In genomic region chr7:45689011-45689796, GRCh38 we compare ENCODE assay signal across 14 cellular contexts.
DNase-seq lines count a peak whose midpoint lies in the region; ATAC-seq, FAIRE-seq and TF ChIP-seq lines count a peak whose summit lies in the region.
"Had no signal": no experiment of that assay in that cellular context is flagged by ENCODE, and none has a peak within 500 bp of the region (broad histone marks: within the 10 kb centered on the region; RNA-seq: fewer than 3 reads in every experiment).

No MANE protein-coding gene starts in this region.

- no peak for TF ChIP-seq POLR2A in endothelial cell of umbilical vein (IDR thresholded peaks at IDR 0.05; ENCODE audit: low read depth, low read length)

- H3K27ac ChIP-seq in RWPE2 (ENCODE audit: poor library complexity, severe bottlenecking) (peak overlapping the region; percentile 14), endothelial cell of umbilical vein (ENCODE audit: insufficient read depth, low read depth, low read length) (no peak overlapping the region), neural progenitor cell (no peak overlapping the region)

- H3K36me3 Mint-ChIP-seq in neural progenitor cell = peaks cover 2% of the 10 kb centered on the region
- H3K36me3 Mint-ChIP-seq: mesothelial cell of epicardium had no signal

- H3K27me3 Mint-ChIP-seq in neural progenitor cell (ENCODE audit: insufficient read depth, low read depth) = peaks cover 5% of the 10 kb centered on the region

- DNase-seq in ELR (ENCODE audit: low read depth) = peak; percentile 95
- DNase-seq in RWPE2 (ENCODE audit: low spot score) = no peak
- peak; percentile 21 for DNase-seq in endothelial cell of umbilical vein (ENCODE audit: low read depth, low spot score)
- no peak for DNase-seq in neural progenitor cell (ENCODE audit: low spot score)
- no peak for DNase-seq in C1 segment of cervical spinal cord (lab: John Stamatoyannopoulos, UW)
- DNase-seq: activated effector memory CD4-positive, alpha-beta T cell treated with Interleukin-2 at 50 U/mL for 16 hours; DND-41; NCI-H526; stimulated activated naive CD8-positive, alpha-beta T cell treated with anti-CD3 and anti-CD28 coated beads, Interleukin-15, Interleukin-2, amounts not matched to agents 100 U/mL and 50 U/mL, for 24 hours had no signal

- POLR2A ChIA-PET in endothelial cell of umbilical vein (lab: Charles Lee) = no interaction called here

- H3K27ac Mint-ChIP-seq in neural progenitor cell = peak overlapping the region; percentile 27
- H3K27ac Mint-ChIP-seq: mesothelial cell of epicardium had no signal

- H3K4me1 ChIP-seq in RWPE2 (ENCODE audit: insufficient read depth, poor library complexity, severe bottlenecking) = no peaks in the 10 kb centered on the region
- peaks cover 3% of the 10 kb centered on the region for H3K4me1 ChIP-seq in endothelial cell of umbilical vein (ENCODE audit: control insufficient read depth, extremely low read depth, insufficient read depth, low read length)
- no peaks in the 10 kb centered on the region for H3K4me1 ChIP-seq in neural progenitor cell

- no peaks in the 10 kb centered on the region for H3K4me1 Mint-ChIP-seq in neural progenitor cell
- H3K4me1 Mint-ChIP-seq: mesothelial cell of epicardium had no signal

- H3K27me3 ChIP-seq in RWPE2 (ENCODE audit: insufficient read depth, poor library complexity, severe bottlenecking) = no peaks in the 10 kb centered on the region
- no peaks in the 10 kb centered on the region for H3K27me3 ChIP-seq in endothelial cell of umbilical vein (ENCODE audit: control insufficient read depth in 2 of 2, insufficient read depth in 2 of 2, low read length in 2 of 2)
- no peaks in the 10 kb centered on the region for H3K27me3 ChIP-seq in neural progenitor cell

- H2AFZ ChIP-seq in endothelial cell of umbilical vein (ENCODE audit: low read depth, low read length) = peak overlapping the region; percentile 42
- no peak overlapping the region for H2AFZ ChIP-seq in neural progenitor cell (replicated peaks)

- FAIRE-seq in endothelial cell of umbilical vein (lab: Jason Lieb, UNC) = peak; percentile 88
- FAIRE-seq: endometrium had no signal

- H3K9me1 ChIP-seq in endothelial cell of umbilical vein (replicated peaks; ENCODE audit: control insufficient read depth, extremely low read depth, insufficient read depth, low read length) = no peaks in the 10 kb centered on the region

- ATAC-seq in RWPE2 (ENCODE audit: low read depth) = peak; percentile 87
- no peak for ATAC-seq in GM21528 (IDR thresholded peaks at IDR 0.05; ENCODE audit: low FRiP score, unreplicated experiment)
- ATAC-seq in GM21723 (IDR thresholded peaks at IDR 0.05; ENCODE audit: unreplicated experiment) = no peak
- ATAC-seq in HG03159 (IDR thresholded peaks at IDR 0.05; ENCODE audit: unreplicated experiment) = no peak
- ATAC-seq: stimulated activated naive CD8-positive, alpha-beta T cell treated with anti-CD3 and anti-CD28 coated beads, Interleukin-15, Interleukin-2, amounts not matched to agents 100 U/mL and 50 U/mL, for 24 hours had no signal

- H3K9ac ChIP-seq in endothelial cell of umbilical vein (replicated peaks; ENCODE audit: extremely low read depth, insufficient read depth, low read length) (no peak overlapping the region), neural progenitor cell (no peak overlapping the region)

- no peak overlapping the region for H3K4me3 Mint-ChIP-seq in neural progenitor cell
- H3K4me3 Mint-ChIP-seq: mesothelial cell of epicardium had no signal

- CTCF ChIA-PET in endothelial cell of umbilical vein (lab: Charles Lee) = no interaction called here

- no peaks in the 10 kb centered on the region for H3K36me3 ChIP-seq in RWPE2 (ENCODE audit: low read depth)
- no peaks in the 10 kb centered on the region for H3K36me3 ChIP-seq in endothelial cell of umbilical vein (ENCODE audit: control insufficient read depth in 2 of 2, extremely low read depth in 1 of 2, insufficient read depth in 2 of 2, low read length in 2 of 2)
- H3K36me3 ChIP-seq in neural progenitor cell = no peaks in the 10 kb centered on the region

- BruUV-seq in endothelial cell of umbilical vein (replicated peaks; lab: Mats Ljungman, UMichigan) = no TSS peak

- H3K9me3 ChIP-seq in RWPE2 (ENCODE audit: severe bottlenecking) (no peaks in the 10 kb centered on the region), endothelial cell of umbilical vein (replicated peaks; ENCODE audit: control insufficient read depth, insufficient read depth, low read length) (no peaks in the 10 kb centered on the region), neural progenitor cell (ENCODE audit: low read depth) (no peaks in the 10 kb centered on the region)

- dilution Hi-C loops in endothelial cell of umbilical vein (cut with MboI; ENCODE audit: extremely low pct_ligation_motif_present, low sequenced_read_pairs) = no loop called here

- no peaks in the 10 kb centered on the region for H3F3A ChIP-seq in neural progenitor cell (ENCODE audit: low read depth)

- intact Hi-C loops in endothelial cell of umbilical vein (cut with micrococcal nuclease) = no loop called here

- no peak overlapping the region for H3K4me3 ChIP-seq in RWPE2 (ENCODE audit: severe bottlenecking)
- H3K4me3 ChIP-seq in endothelial cell of umbilical vein (replicated peaks in 1 of 3; ENCODE audit: insufficient read depth in 1 of 3, low read depth in 1 of 3, low read length in 3 of 3) = no peak overlapping the region
- no peak overlapping the region for H3K4me3 ChIP-seq in neural progenitor cell

- H3K4me2 ChIP-seq in endothelial cell of umbilical vein (ENCODE audit: insufficient read depth, low read length) (no peak overlapping the region), neural progenitor cell (no peak overlapping the region)

- no peaks in the 10 kb centered on the region for H3K79me2 ChIP-seq in endothelial cell of umbilical vein (ENCODE audit: control insufficient read depth, insufficient read depth, low read length)
- no peaks in the 10 kb centered on the region for H3K79me2 ChIP-seq in neural progenitor cell (ENCODE audit: low read depth)

- TF ChIP-seq CTCF in RWPE2 (IDR thresholded peaks at IDR 0.05; ENCODE audit: poor library complexity, severe bottlenecking) (no peak), endothelial cell of umbilical vein (IDR thresholded peaks at IDR 0.05; ENCODE audit: extremely low read depth in 1 of 2, insufficient read depth in 1 of 2, low read depth in 1 of 2, low read length in 2 of 2) (no peak), neural progenitor cell (IDR thresholded peaks at IDR 0.05) (no peak)

- H4K20me1 ChIP-seq in endothelial cell of umbilical vein (replicated peaks; ENCODE audit: control insufficient read depth, extremely low read depth, insufficient read depth, low read length) (no peaks in the 10 kb centered on the region), neural progenitor cell (ENCODE audit: low read depth) (no peaks in the 10 kb centered on the region)

- no peaks in the 10 kb centered on the region for H3K9me3 Mint-ChIP-seq in neural progenitor cell

TF ChIP-seq in endothelial cell of umbilical vein, 7 proteins besides CTCF, POLR2A, EP300 and RAD21:
- TF ChIP-seq GATA2 (IDR thresholded peaks at IDR 0.05; ENCODE audit: insufficient read depth, insufficient read length, low read depth, low read length) (peak; percentile 52), EZH2 (IDR thresholded peaks at IDR 0.05; ENCODE audit: borderline replicate concordance, low read depth, low read length, severe bottlenecking) (no peak), JUN (IDR thresholded peaks at IDR 0.05; ENCODE audit: borderline replicate concordance, insufficient read depth, insufficient read length, low read depth) (no peak), FOS (IDR thresholded peaks at IDR 0.05; ENCODE audit: borderline replicate concordance, insufficient read depth, low read length) (peak; percentile 44), MAX (IDR thresholded peaks at IDR 0.05; ENCODE audit: insufficient read depth, insufficient read length) (no peak), POLR2AphosphoS5 (IDR thresholded peaks at IDR 0.05; ENCODE audit: insufficient read depth, low read depth, low read length) (no peak)

Comparison
In these comparisons a context has a peak if more than half of its experiments do, and no peak if none do; other contexts are left out.
1. DNase-seq: peak in ELR (single experiment) and endothelial cell of umbilical vein (single experiment); none in RWPE2 (single experiment), neural progenitor cell (single experiment) and C1 segment of cervical spinal cord (0 of 14).